Comparison of ENCODE assay signal across 22 cellular contexts in genomic region chr11:3888876-3889275, GRCh38.
"Had no signal": no experiment of that assay in that cellular context is flagged by ENCODE, and none has a peak within 500 bp of the region (broad histone marks: within the 10 kb centered on the region; RNA-seq: fewer than 3 reads in every experiment).

No MANE protein-coding gene starts in this region.

- H3K9me3 ChIP-seq: esophagus squamous epithelium, heart right ventricle, mucosa of descending colon, stomach had no signal

- H3K27ac Mint-ChIP-seq: activated CD8-positive, alpha-beta T cell treated with anti-CD3 and anti-CD28 coated beads for 36 hours; activated naive CD4-positive, alpha-beta T cell treated with anti-CD3 and anti-CD28 coated beads, Interleukin-2, amount 10 ng/mL, durations not matched to agents 7 days and 5 days; dendritic cell treated with granulocyte-macrophage colony-stimulating factor and Interleukin-4, amounts not matched to agents 40 ng/mL and 50 ng/mL, for 4 days; T-helper 2 cell treated with Interferon-gamma antibody and Interleukin-4, amounts not matched to agents 5 μg/mL and 100 μg/mL, for 36 hours; WTC11 had no signal

- H3K36me3 Mint-ChIP-seq: WTC11 had no signal

- ATAC-seq: activated CD8-positive, alpha-beta T cell treated with anti-CD3 and anti-CD28 coated beads for 36 hours; activated T-helper 17 cell treated with anti-CD3 and anti-CD28 coated beads, Interleukin-2, amount 50 U/mL, for 72 hours; effector memory CD8-positive, alpha-beta T cell; heart right ventricle; left ventricle myocardium superior; mucosa of descending colon; naive thymus-derived CD8-positive, alpha-beta T cell; WTC11 had no signal

- H3K27me3 ChIP-seq: esophagus squamous epithelium, heart right ventricle, stomach had no signal

- H3K27me3 Mint-ChIP-seq: activated CD8-positive, alpha-beta T cell treated with anti-CD3 and anti-CD28 coated beads for 36 hours; activated naive CD4-positive, alpha-beta T cell treated with anti-CD3 and anti-CD28 coated beads, Interleukin-2, amount 10 ng/mL, durations not matched to agents 7 days and 5 days; activated T-helper 17 cell treated with anti-CD3 and anti-CD28 coated beads, Interleukin-2, amount 50 U/mL, for 72 hours; dendritic cell treated with granulocyte-macrophage colony-stimulating factor and Interleukin-4, amounts not matched to agents 40 ng/mL and 50 ng/mL, for 4 days; effector memory CD8-positive, alpha-beta T cell; naive thymus-derived CD8-positive, alpha-beta T cell had no signal

- H3K9me3 Mint-ChIP-seq: activated CD8-positive, alpha-beta T cell treated with anti-CD3 and anti-CD28 coated beads for 36 hours; activated naive CD4-positive, alpha-beta T cell treated with anti-CD3 and anti-CD28 coated beads, Interleukin-2, amount 10 ng/mL, durations not matched to agents 7 days and 5 days; activated T-helper 17 cell treated with anti-CD3 and anti-CD28 coated beads, Interleukin-2, amount 50 U/mL, for 72 hours; dendritic cell treated with granulocyte-macrophage colony-stimulating factor and Interleukin-4, amounts not matched to agents 40 ng/mL and 50 ng/mL, for 4 days; effector memory CD8-positive, alpha-beta T cell; naive thymus-derived CD8-positive, alpha-beta T cell; T-helper 2 cell treated with Interferon-gamma antibody and Interleukin-4, amounts not matched to agents 5 μg/mL and 100 μg/mL, for 36 hours; WTC11 had no signal

- H3K4me3 Mint-ChIP-seq: activated CD8-positive, alpha-beta T cell treated with anti-CD3 and anti-CD28 coated beads for 36 hours; activated naive CD4-positive, alpha-beta T cell treated with anti-CD3 and anti-CD28 coated beads, Interleukin-2, amount 10 ng/mL, durations not matched to agents 7 days and 5 days; activated T-helper 17 cell treated with anti-CD3 and anti-CD28 coated beads, Interleukin-2, amount 50 U/mL, for 72 hours; dendritic cell treated with granulocyte-macrophage colony-stimulating factor and Interleukin-4, amounts not matched to agents 40 ng/mL and 50 ng/mL, for 4 days; effector memory CD8-positive, alpha-beta T cell; T-helper 2 cell treated with Interferon-gamma antibody and Interleukin-4, amounts not matched to agents 5 μg/mL and 100 μg/mL, for 36 hours; WTC11 had no signal

- H3K36me3 ChIP-seq: heart right ventricle, stomach had no signal

- DNase-seq: activated CD4-positive, alpha-beta T cell treated with anti-CD3 and anti-CD28 coated beads for 4 hours; activated CD8-positive, alpha-beta T cell treated with anti-CD3 and anti-CD28 coated beads for 36 hours; activated naive CD4-positive, alpha-beta T cell treated with anti-CD3 and anti-CD28 coated beads, Interleukin-2, amount 10 ng/mL, durations not matched to agents 7 days and 5 days; activated T-cell treated with anti-CD3 and anti-CD28 coated beads, Interleukin-2, amount 50 U/mL, for 1 hour; amniotic stem cell; effector memory CD8-positive, alpha-beta T cell; esophagus squamous epithelium; heart right ventricle; left ventricle myocardium superior; mesenchymal stem cell; mucosa of descending colon; naive thymus-derived CD8-positive, alpha-beta T cell; nucleus accumbens; posterior cingulate gyrus; retina; stimulated activated CD4-positive, alpha-beta T cell treated with anti-CD3 and anti-CD28 coated beads, Interleukin-1b, Interleukin-23, amount 100 ng/mL, for 48 hours; stimulated activated CD8-positive, alpha-beta memory T cell treated with anti-CD3 and anti-CD28 coated beads, Interleukin-4, amount 100 ng/mL, for 48 hours; stomach had no signal

- H3K4me3 ChIP-seq: esophagus squamous epithelium, heart right ventricle, mucosa of descending colon, stomach had no signal

- H3K4me1 Mint-ChIP-seq: WTC11 had no signal

- H3K27ac ChIP-seq: esophagus squamous epithelium, heart right ventricle, stomach had no signal
